ENCODE assay signal across 9 cellular contexts in genomic region chr4:53321151-53321987, GRCh38. TPM values are rescaled to one million over a fixed set of nuclear protein-coding genes. Genes with fewer than 3 reads are reported as not detected.
A peak's percentile ranks its signal among the peaks of the same experiment; 100 is the strongest.
DNase-seq lines count a peak whose midpoint lies in the region; ATAC-seq and TF ChIP-seq lines count a peak whose summit lies in the region.
"Had no signal": no experiment of that assay in that cellular context is flagged by ENCODE, and none has a peak within 500 bp of the region (broad histone marks: within the 10 kb centered on the region; RNA-seq: fewer than 3 reads in every experiment).

No MANE protein-coding gene starts in this region.

- H3K27ac ChIP-seq in endodermal cell (ENCODE audit: low read depth, low read length) (no peak overlapping the region), osteoblast (ENCODE audit: low read depth, low read length) (peak overlapping the region; percentile 93)

- no peak overlapping the region for H3K9ac ChIP-seq in endodermal cell (ENCODE audit: extremely low read depth, low read length, poor library complexity, severe bottlenecking)

- peak overlapping the region; percentile 77 for H3K4me2 ChIP-seq in osteoblast (ENCODE audit: insufficient read depth, low read length)

- H2AFZ ChIP-seq in osteoblast (ENCODE audit: low read length): peak overlapping the region; percentile 28

- no peaks in the 10 kb centered on the region for H3K27me3 Mint-ChIP-seq in endodermal cell (ENCODE audit: insufficient read depth)
- H3K27me3 Mint-ChIP-seq: memory B cell had no signal

- no peak for ATAC-seq in HG03520 (IDR thresholded peaks at IDR 0.05; ENCODE audit: unreplicated experiment)

- no peaks in the 10 kb centered on the region for H3K36me3 ChIP-seq in endodermal cell (ENCODE audit: control insufficient read depth, insufficient read depth, low read length)
- H3K36me3 ChIP-seq in osteoblast (ENCODE audit: insufficient read depth, low read length): no peaks in the 10 kb centered on the region

- no peaks in the 10 kb centered on the region for H4K20me1 ChIP-seq in osteoblast (ENCODE audit: insufficient read depth, low read length)

- no peaks in the 10 kb centered on the region for H3K9me3 Mint-ChIP-seq in endodermal cell
- H3K9me3 Mint-ChIP-seq: memory B cell had no signal

- no peak overlapping the region for H3K4me3 ChIP-seq in endodermal cell (ENCODE audit: low read length)
- H3K4me3 ChIP-seq in osteoblast (ENCODE audit: insufficient read depth, low read length): peak overlapping the region; percentile 35

- H3K9me3 ChIP-seq in endodermal cell (ENCODE audit: control insufficient read depth, low read length): no peaks in the 10 kb centered on the region
- H3K9me3 ChIP-seq in osteoblast (ENCODE audit: low read depth, low read length): no peaks in the 10 kb centered on the region

- peaks cover 68% of the 10 kb centered on the region for H3K79me2 ChIP-seq in osteoblast (ENCODE audit: insufficient read depth, low read length)

- no peak overlapping the region for H3K4me3 Mint-ChIP-seq in endodermal cell
- H3K4me3 Mint-ChIP-seq: memory B cell had no signal

- H3K4me1 ChIP-seq in endodermal cell (ENCODE audit: control insufficient read depth, insufficient read depth, low read length) (no peaks in the 10 kb centered on the region), osteoblast (ENCODE audit: insufficient read depth, low read length) (peaks cover 31% of the 10 kb centered on the region)

- H3K27ac Mint-ChIP-seq in endodermal cell: peak overlapping the region; percentile 37
- H3K27ac Mint-ChIP-seq: memory B cell had no signal

- H3K27me3 ChIP-seq in endodermal cell (ENCODE audit: control insufficient read depth, insufficient read depth, low read length, poor library complexity, severe bottlenecking) (no peaks in the 10 kb centered on the region), osteoblast (ENCODE audit: insufficient read depth, low read length) (no peaks in the 10 kb centered on the region)

- no peaks in the 10 kb centered on the region for H3K36me3 Mint-ChIP-seq in endodermal cell (ENCODE audit: low read depth)

- DNase-seq in ELR (ENCODE audit: low read depth) (peak; percentile 91), NCI-H69 (lab: John Stamatoyannopoulos, UW) (peak; percentile 88), endodermal cell (no peak), osteoblast (ENCODE audit: insufficient read length, low spot score, missing footprints) (peak; percentile 81), NCI-H2227 (lab: John Stamatoyannopoulos, UW; ENCODE audit: unreplicated experiment) (no peak), HT-29 (ENCODE audit: low spot score) (no peak), KG1 (lab: John Stamatoyannopoulos, UW) (no peak)

- no peak for TF ChIP-seq CTCF in endodermal cell (conservative IDR thresholded peaks at IDR 0.05)
- no peak for TF ChIP-seq CTCF in osteoblast (IDR thresholded peaks at IDR 0.05; ENCODE audit: extremely low read depth, low read depth, low read length)

- WGBS in endodermal cell (ENCODE audit: insufficient coverage in 1 of 2, insufficient read length in 1 of 2), 2 experiments: 62 to 71% methylated on average over 3 of the region's 3 CpGs

- H3K4me1 Mint-ChIP-seq in endodermal cell: peaks cover 6% of the 10 kb centered on the region

RNA-seq across cellular contexts. Expression of gene SCFD2, which starts 44.5 kb away (rescaled TPM):
- total RNA-seq in endodermal cell (1 to 10 TPM; 5.7 to 6.5 TPM), osteoblast (24.2 and 27.7 TPM in 2 replicates)
- 6.2 TPM for polyA plus RNA-seq in endodermal cell (2013, experiment 1 of 2)
- 6.2 TPM for polyA plus RNA-seq in endodermal cell (2013, experiment 2 of 2)
- 32.7 and 33.1 TPM in 2 replicates for total RNA-seq in HT-29 (2014; rRNA removed; shearing (Covaris generic))

RNA-seq across cellular contexts. Expression of gene FIP1L1, which starts 56.1 kb away (rescaled TPM):
- total RNA-seq in endodermal cell: 10 to 100 TPM; 79.2 to 88.8 TPM
- polyA plus RNA-seq in endodermal cell (2013, experiment 1 of 2): 60.8 TPM
- polyA plus RNA-seq in endodermal cell (2013, experiment 2 of 2): 54.2 TPM
- 77.5 and 78.2 TPM in 2 replicates for total RNA-seq in osteoblast
- 29.7 and 34.6 TPM in 2 replicates for total RNA-seq in HT-29 (2014; rRNA removed; shearing (Covaris generic))

Comparison
In these comparisons a context has a peak if more than half of its experiments do, and no peak if none do; other contexts are left out.
1. DNase-seq: peak in ELR (single experiment), NCI-H69 (single experiment) and osteoblast (single experiment); none in endodermal cell (single experiment), NCI-H2227 (single experiment), HT-29 (single experiment) and KG1 (single experiment).